11 cellular contexts compared by ENCODE assay signal in the genomic region with DNA sequence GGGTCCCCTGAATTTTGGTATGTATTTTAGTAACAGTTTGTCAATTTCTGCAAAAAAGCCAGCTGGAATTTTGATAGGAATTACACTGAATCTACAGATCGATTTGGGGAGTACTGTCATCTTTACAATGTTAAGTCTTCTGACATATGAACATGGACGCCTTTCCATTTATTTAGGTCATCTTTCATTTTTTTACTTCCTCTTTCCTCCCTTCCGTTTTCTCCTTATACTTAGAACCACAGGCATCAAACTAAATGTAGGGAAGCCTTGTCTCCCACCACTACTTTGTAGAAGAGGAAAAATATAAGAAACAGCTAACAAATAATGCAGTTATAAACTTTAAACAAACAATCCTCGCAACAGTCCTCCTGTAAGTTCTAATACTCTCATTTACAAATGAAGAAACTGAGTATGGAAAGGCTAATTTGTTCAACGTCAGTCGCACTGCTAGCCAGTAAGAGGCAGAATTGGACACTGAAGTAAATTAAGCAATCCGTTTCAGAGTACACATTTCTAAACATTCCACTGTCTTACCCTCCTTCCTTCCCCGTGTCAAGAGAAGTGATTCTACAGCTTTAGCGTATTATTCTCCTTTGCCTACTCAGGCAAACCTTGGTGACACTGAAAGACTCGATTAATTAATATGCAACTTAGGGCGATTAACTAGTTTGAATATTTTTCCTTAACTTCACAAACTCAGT. TPM values are rescaled to one million over a fixed set of nuclear protein-coding genes. Genes with fewer than 3 reads are reported as not detected.
DNase-seq lines count a peak whose midpoint lies in the region; ATAC-seq, FAIRE-seq and TF ChIP-seq lines count a peak whose summit lies in the region.
"Had no signal": no experiment of that assay in that cellular context is flagged by ENCODE, and none has a peak within 500 bp of the region (broad histone marks: within the 10 kb centered on the region; RNA-seq: fewer than 3 reads in every experiment).

No MANE protein-coding gene starts in this region.

- no peak overlapping the region for H2BK15ac ChIP-seq in mesendoderm (replicated peaks; ENCODE audit: low read depth)

- H3K56ac ChIP-seq in mesendoderm (ENCODE audit: low read length), result no peak overlapping the region

- H3K4me2 ChIP-seq in BLaER1, result peak overlapping the region; percentile 78
- H3K4me2 ChIP-seq in HepG2 (ENCODE audit: low read depth, low read length), result no peak overlapping the region
- no peak overlapping the region for H3K4me2 ChIP-seq in mesendoderm (ENCODE audit: low read length)

- intact Hi-C loops in HepG2 (cut with micrococcal nuclease; ENCODE audit: unreplicated experiment), result no loop called here

- TF ChIP-seq EP300 in HepG2 (IDR thresholded peaks at IDR 0.05; ENCODE audit: low read depth in 2 of 2, low read length in 2 of 2), result no peak
- no peak for TF ChIP-seq EP300 in HepG2 (CRISPR knock-in tag; IDR thresholded peaks at IDR 0.05; ENCODE audit: borderline replicate concordance)

- in situ Hi-C loops in HepG2 (cut with HindIII; ENCODE audit: extremely low pct_ligation_motif_present, low pct_unique_long_range_greater_than_20kb), result no loop called here

- H2AFZ ChIP-seq in HepG2 (ENCODE audit: low read length), result no peak overlapping the region

- no peak overlapping the region for H4K8ac ChIP-seq in mesendoderm (ENCODE audit: low read depth, low read length)

- CTCF ChIA-PET in HepG2 (lab: Yijun Ruan, JAX; ENCODE audit: low intra/inter-chr PET ratio, low total read pairs), result no interaction called here

- H3K79me1 ChIP-seq in mesendoderm (ENCODE audit: low read length), result peaks cover 10% of the 10 kb centered on the region

- 0 out of 2 replicates have a peak, but pooled peaks cover 3% of the 10 kb centered on the region for H3K9me3 ChIP-seq in BLaER1
- no peaks in the 10 kb centered on the region for H3K9me3 ChIP-seq in HepG2 (ENCODE audit: low read length)
- H3K9me3 ChIP-seq: vagina had no signal

- WGBS in HepG2 (ENCODE audit: low lambda C conversion rate), result 81% methylated on average over 11 of the region's 11 CpGs
- no CpG with 5 or more reads among the region's 11 CpGs for WGBS in mesendoderm (ENCODE audit: extremely low coverage, insufficient coverage, low lambda C conversion rate)

- ATAC-seq in HepG2, result no peak
- ATAC-seq: HCT116 had no signal

- H3K36me3 ChIP-seq in BLaER1 (peaks cover 80% of the 10 kb centered on the region), HepG2 (replicated peaks in 1 of 2; ENCODE audit: control insufficient read depth in 1 of 2, insufficient read depth in 2 of 2, low read length in 2 of 2) (peaks cover 0 to 3% of the 10 kb centered on the region in 2 experiments; a peak in 3 of 5 replicates), mesendoderm (ENCODE audit: control insufficient read depth, insufficient read depth, low read length) (no peaks in the 10 kb centered on the region)
- H3K36me3 ChIP-seq: vagina had no signal

- 0 out of 2 replicates have a peak overlapping the region, but pooled peaks have one; percentile 34 for H3K9ac ChIP-seq in BLaER1
- H3K9ac ChIP-seq in HepG2 (ENCODE audit: insufficient read depth, low read depth, low read length), result no peak overlapping the region
- no peak overlapping the region for H3K9ac ChIP-seq in mesendoderm (ENCODE audit: low read length)

- H3K27me3 ChIP-seq in BLaER1 (no peaks in the 10 kb centered on the region), HepG2 (ENCODE audit: control insufficient read depth in 1 of 2, insufficient read depth in 2 of 2, low read length in 2 of 2) (no peaks in the 10 kb centered on the region), mesendoderm (ENCODE audit: insufficient read depth, low read length, poor library complexity) (no peaks in the 10 kb centered on the region)
- H3K27me3 ChIP-seq: vagina had no signal

- H2BK120ac ChIP-seq in mesendoderm (ENCODE audit: low read depth, low read length), result no peak overlapping the region

- no peak overlapping the region for H2BK5ac ChIP-seq in mesendoderm (ENCODE audit: low read length)

- H3K18ac ChIP-seq in mesendoderm (ENCODE audit: low read length), result no peak overlapping the region

- no TSS peak for BruUV-seq in HepG2 (replicated peaks; lab: Mats Ljungman, UMichigan)

- POLR2A ChIA-PET in HepG2 (lab: Yijun Ruan, JAX), result no interaction called here

- H3K4me1 ChIP-seq in BLaER1 (peaks cover 37% of the 10 kb centered on the region), HepG2 (ENCODE audit: insufficient read depth, low read length) (peaks cover 36% of the 10 kb centered on the region), mesendoderm (ENCODE audit: control insufficient read depth, low read depth, low read length) (no peaks in the 10 kb centered on the region)

- no peak overlapping the region for H3K4ac ChIP-seq in mesendoderm (ENCODE audit: low read depth, low read length)

- H3K4me3 ChIP-seq in BLaER1, result no peak overlapping the region
- no peak overlapping the region for H3K4me3 ChIP-seq in HepG2 (replicated peaks in 1 of 3; ENCODE audit: insufficient read depth in 1 of 3, low read depth in 2 of 3, low read length in 3 of 3)
- no peak overlapping the region for H3K4me3 ChIP-seq in mesendoderm (ENCODE audit: low read length)
- H3K4me3 ChIP-seq: vagina had no signal

- H4K20me1 ChIP-seq in BLaER1 (peaks cover 100% of the 10 kb centered on the region), HepG2 (ENCODE audit: insufficient read depth, low read length) (peaks cover 25% of the 10 kb centered on the region)

- TF ChIP-seq CTCF in HepG2 (CRISPR knock-in tag; IDR thresholded peaks at IDR 0.05), result no peak

- H3K23ac ChIP-seq in mesendoderm (ENCODE audit: low read length), result no peak overlapping the region

- peak; percentile 53 for FAIRE-seq in HepG2 (lab: Jason Lieb, UNC)

- H2AK5ac ChIP-seq in mesendoderm (ENCODE audit: low read length), result no peak overlapping the region

- TF ChIP-seq POLR2A in HepG2 (IDR thresholded peaks at IDR 0.05; ENCODE audit: insufficient read depth in 1 of 2, low read depth in 2 of 2, low read length in 2 of 2), result no peak

- DNase-seq in NOMO-1 treated with dmso at 0.1 percent for 144 hours (lab: John Stamatoyannopoulos, UW; ENCODE audit: unreplicated experiment) (peak; percentile 31), HepG2 (ENCODE audit: low spot score) (no peak), T-helper 9 cell (no peak), mesendoderm (no peak), GOT3 (lab: John Stamatoyannopoulos, UW) (no peak)
- DNase-seq: activated CD8-positive, alpha-beta memory T cell treated with anti-CD3 and anti-CD28 coated beads, Interleukin-2, amount 50 U/mL, for 48 hours; islet precursor cell; NCI-H510A treated with DMSO at 0.1 percent for 48 hours had no signal

- H3K79me2 ChIP-seq in HepG2 (ENCODE audit: insufficient read depth, low read length) (peaks cover 90% of the 10 kb centered on the region), mesendoderm (ENCODE audit: control insufficient read depth, insufficient read depth, low read length) (peaks cover 79% of the 10 kb centered on the region)

- H3K27ac ChIP-seq in BLaER1 (peak overlapping the region; percentile 25; the same call in 1 of the 2 replicates), HepG2 (ENCODE audit: extremely low read length, insufficient read depth, low read length) (no peak overlapping the region), mesendoderm (ENCODE audit: low read depth, low read length) (no peak overlapping the region)
- H3K27ac ChIP-seq: vagina had no signal

- no peak for TF ChIP-seq RAD21 in HepG2 (CRISPR knock-in tag; IDR thresholded peaks at IDR 0.05)

- H4K5ac ChIP-seq in mesendoderm (ENCODE audit: low read length), result no peak overlapping the region

RNA-seq across cellular contexts. Expression of a gene that starts 25.6 kb away (rescaled TPM):
- 177 and 258 TPM in 2 replicates for total RNA-seq in HepG2 (2016; rRNA removed; fragmentation: Illumina TruSeq; extraction: Trizol)
- 50.5 and 58.1 TPM in 2 replicates for total RNA-seq in HepG2 (2016; cell fraction: cytosol; rRNA removed; fragmentation: Illumina TruSeq; extraction: Trizol; ENCODE audit: low read depth)
- 183 and 252 TPM in 2 replicates for total RNA-seq in HepG2 (2016; cell fraction: insoluble cytoplasmic fraction; rRNA removed; fragmentation: Illumina TruSeq; extraction: Trizol)
- total RNA-seq in HepG2 (2016; cell fraction: membrane; rRNA removed; fragmentation: Illumina TruSeq; extraction: Trizol), result 129 and 135 TPM in 2 replicates
- 83.6 and 89.9 TPM in 2 replicates for total RNA-seq in HepG2 (2016; cell fraction: nucleus; rRNA removed; fragmentation: Illumina TruSeq; extraction: Trizol)
- polyA plus RNA-seq in HepG2 (2011; rRNA removed), result 117 and 131 TPM in 2 replicates
- 162 and 178 TPM in 2 replicates for polyA plus RNA-seq in HepG2 (2011; cell fraction: cytosol; rRNA removed)
- polyA plus RNA-seq in HepG2 (2011; cell fraction: nucleus; rRNA removed), result 76.7 and 78.5 TPM in 2 replicates
- polyA plus RNA-seq in HepG2 (2012), result 241 and 267 TPM in 2 replicates
- 79.3 and 88.5 TPM in 2 replicates for polyA plus RNA-seq in HepG2 (2016; cell fraction: cytosol; fragmentation: Illumina TruSeq; extraction: Trizol; ENCODE audit: low read depth)
- 399 and 414 TPM in 2 replicates for polyA plus RNA-seq in HepG2 (2016; cell fraction: insoluble cytoplasmic fraction; fragmentation: Illumina TruSeq; extraction: Trizol; ENCODE audit: low read depth)
- polyA plus RNA-seq in HepG2 (2016; cell fraction: membrane; fragmentation: Illumina TruSeq; extraction: Trizol; ENCODE audit: low read depth), result 155 and 170 TPM in 2 replicates
- polyA plus RNA-seq in HepG2 (2016; cell fraction: nucleus; fragmentation: Illumina TruSeq; extraction: Trizol; ENCODE audit: insufficient read depth, low read depth), result 173 and 175 TPM in 2 replicates
- 235 and 368 TPM in 2 replicates for polyA minus RNA-seq in HepG2 (2011; rRNA and poly(A)+ RNA removed; ENCODE audit: low replicate concordance)
- 201 and 223 TPM in 2 replicates for polyA minus RNA-seq in HepG2 (2011; cell fraction: cytosol; rRNA and poly(A)+ RNA removed)
- polyA minus RNA-seq in HepG2 (2011; cell fraction: nucleus; rRNA and poly(A)+ RNA removed), result 42.7 and 56.9 TPM in 2 replicates
- 409 TPM for polyA plus RNA-seq in mesendoderm (2013, experiment 1 of 2)
- 408 TPM for polyA plus RNA-seq in mesendoderm (2013, experiment 2 of 2)

RNA-seq across cellular contexts. Expression of a gene that starts 26.0 kb away (rescaled TPM):
- total RNA-seq in HepG2 (2016; rRNA removed; fragmentation: Illumina TruSeq; extraction: Trizol), result 6.7 and 8.3 TPM in 2 replicates
- 3.9 and 5.0 TPM in 2 replicates for total RNA-seq in HepG2 (2016; cell fraction: cytosol; rRNA removed; fragmentation: Illumina TruSeq; extraction: Trizol; ENCODE audit: low read depth)
- 7.2 and 7.8 TPM in 2 replicates for total RNA-seq in HepG2 (2016; cell fraction: insoluble cytoplasmic fraction; rRNA removed; fragmentation: Illumina TruSeq; extraction: Trizol)
- 10.0 and 10.7 TPM in 2 replicates for total RNA-seq in HepG2 (2016; cell fraction: membrane; rRNA removed; fragmentation: Illumina TruSeq; extraction: Trizol)
- total RNA-seq in HepG2 (2016; cell fraction: nucleus; rRNA removed; fragmentation: Illumina TruSeq; extraction: Trizol), result 5.5 and 6.8 TPM in 2 replicates
- 13.2 and 14.0 TPM in 2 replicates for polyA plus RNA-seq in HepG2 (2011; rRNA removed)
- 11.5 and 14.0 TPM in 2 replicates for polyA plus RNA-seq in HepG2 (2011; cell fraction: cytosol; rRNA removed)
- 8.3 and 12.0 TPM in 2 replicates for polyA plus RNA-seq in HepG2 (2011; cell fraction: nucleus; rRNA removed)
- polyA plus RNA-seq in HepG2 (2012), result 6.6 and 7.1 TPM in 2 replicates
- 6.2 and 6.7 TPM in 2 replicates for polyA plus RNA-seq in HepG2 (2016; cell fraction: cytosol; fragmentation: Illumina TruSeq; extraction: Trizol; ENCODE audit: low read depth)
- polyA plus RNA-seq in HepG2 (2016; cell fraction: insoluble cytoplasmic fraction; fragmentation: Illumina TruSeq; extraction: Trizol; ENCODE audit: low read depth), result 10.5 and 11.0 TPM in 2 replicates
- 11.6 and 12.6 TPM in 2 replicates for polyA plus RNA-seq in HepG2 (2016; cell fraction: membrane; fragmentation: Illumina TruSeq; extraction: Trizol; ENCODE audit: low read depth)
- polyA plus RNA-seq in HepG2 (2016; cell fraction: nucleus; fragmentation: Illumina TruSeq; extraction: Trizol; ENCODE audit: insufficient read depth, low read depth), result 15.5 and 16.4 TPM in 2 replicates
- 21.6 and 54.5 TPM in 2 replicates for polyA minus RNA-seq in HepG2 (2011; rRNA and poly(A)+ RNA removed; ENCODE audit: low replicate concordance)
- polyA minus RNA-seq in HepG2 (2011; cell fraction: cytosol; rRNA and poly(A)+ RNA removed), result 3.4 and 4.5 TPM in 2 replicates
- polyA minus RNA-seq in HepG2 (2011; cell fraction: nucleus; rRNA and poly(A)+ RNA removed), result 11.6 and 15.8 TPM in 2 replicates
- polyA plus RNA-seq in mesendoderm (2013, experiment 1 of 2), result 6.6 TPM
- 6.5 TPM for polyA plus RNA-seq in mesendoderm (2013, experiment 2 of 2)

RNA-seq across cellular contexts. Expression of a gene that starts 28.1 kb away (rescaled TPM):
- total RNA-seq in HepG2 (2016; rRNA removed; fragmentation: Illumina TruSeq; extraction: Trizol), result 149 and 169 TPM in 2 replicates
- total RNA-seq in HepG2 (2016; cell fraction: cytosol; rRNA removed; fragmentation: Illumina TruSeq; extraction: Trizol; ENCODE audit: low read depth), result 205 and 280 TPM in 2 replicates
- total RNA-seq in HepG2 (2016; cell fraction: insoluble cytoplasmic fraction; rRNA removed; fragmentation: Illumina TruSeq; extraction: Trizol), result 148 and 173 TPM in 2 replicates
- 276 and 347 TPM in 2 replicates for total RNA-seq in HepG2 (2016; cell fraction: membrane; rRNA removed; fragmentation: Illumina TruSeq; extraction: Trizol)
- total RNA-seq in HepG2 (2016; cell fraction: nucleus; rRNA removed; fragmentation: Illumina TruSeq; extraction: Trizol), result 56.7 and 58.1 TPM in 2 replicates
- polyA plus RNA-seq in HepG2 (2011; rRNA removed), result 167 and 168 TPM in 2 replicates
- 122 and 246 TPM in 2 replicates for polyA plus RNA-seq in HepG2 (2011; cell fraction: cytosol; rRNA removed)
- 103 and 106 TPM in 2 replicates for polyA plus RNA-seq in HepG2 (2011; cell fraction: nucleus; rRNA removed)
- polyA plus RNA-seq in HepG2 (2012), result 61.4 and 66.5 TPM in 2 replicates
- polyA plus RNA-seq in HepG2 (2016; cell fraction: cytosol; fragmentation: Illumina TruSeq; extraction: Trizol; ENCODE audit: low read depth), result 349 and 479 TPM in 2 replicates
- 254 and 267 TPM in 2 replicates for polyA plus RNA-seq in HepG2 (2016; cell fraction: insoluble cytoplasmic fraction; fragmentation: Illumina TruSeq; extraction: Trizol; ENCODE audit: low read depth)
- polyA plus RNA-seq in HepG2 (2016; cell fraction: membrane; fragmentation: Illumina TruSeq; extraction: Trizol; ENCODE audit: low read depth), result 392 and 448 TPM in 2 replicates
- 140 and 150 TPM in 2 replicates for polyA plus RNA-seq in HepG2 (2016; cell fraction: nucleus; fragmentation: Illumina TruSeq; extraction: Trizol; ENCODE audit: insufficient read depth, low read depth)
- polyA minus RNA-seq in HepG2 (2011; rRNA and poly(A)+ RNA removed; ENCODE audit: low replicate concordance), result 140 and 218 TPM in 2 replicates
- polyA minus RNA-seq in HepG2 (2011; cell fraction: cytosol; rRNA and poly(A)+ RNA removed), result 38.9 and 50.8 TPM in 2 replicates
- 19.5 and 22.8 TPM in 2 replicates for polyA minus RNA-seq in HepG2 (2011; cell fraction: nucleus; rRNA and poly(A)+ RNA removed)
- polyA plus RNA-seq in mesendoderm (2013, experiment 1 of 2), result 252 TPM
- 250 TPM for polyA plus RNA-seq in mesendoderm (2013, experiment 2 of 2)

RNA-seq across cellular contexts. Expression of a gene that starts 36.1 kb away (rescaled TPM):
- total RNA-seq in HepG2 (2016; rRNA removed; fragmentation: Illumina TruSeq; extraction: Trizol), result 32.5 and 35.3 TPM in 2 replicates
- 12.9 and 16.7 TPM in 2 replicates for total RNA-seq in HepG2 (2016; cell fraction: cytosol; rRNA removed; fragmentation: Illumina TruSeq; extraction: Trizol; ENCODE audit: low read depth)
- total RNA-seq in HepG2 (2016; cell fraction: insoluble cytoplasmic fraction; rRNA removed; fragmentation: Illumina TruSeq; extraction: Trizol), result 33.2 and 38.6 TPM in 2 replicates
- 16.9 and 22.1 TPM in 2 replicates for total RNA-seq in HepG2 (2016; cell fraction: membrane; rRNA removed; fragmentation: Illumina TruSeq; extraction: Trizol)
- 22.8 and 23.3 TPM in 2 replicates for total RNA-seq in HepG2 (2016; cell fraction: nucleus; rRNA removed; fragmentation: Illumina TruSeq; extraction: Trizol)
- polyA plus RNA-seq in HepG2 (2011; rRNA removed), result 59.0 and 59.2 TPM in 2 replicates
- polyA plus RNA-seq in HepG2 (2011; cell fraction: cytosol; rRNA removed), result 37.6 and 44.9 TPM in 2 replicates
- polyA plus RNA-seq in HepG2 (2011; cell fraction: nucleus; rRNA removed), result 201 and 205 TPM in 2 replicates
- polyA plus RNA-seq in HepG2 (2012), result 19.8 and 30.2 TPM in 2 replicates
- 8.3 and 9.4 TPM in 2 replicates for polyA plus RNA-seq in HepG2 (2016; cell fraction: cytosol; fragmentation: Illumina TruSeq; extraction: Trizol; ENCODE audit: low read depth)
- polyA plus RNA-seq in HepG2 (2016; cell fraction: insoluble cytoplasmic fraction; fragmentation: Illumina TruSeq; extraction: Trizol; ENCODE audit: low read depth), result 36.2 and 36.3 TPM in 2 replicates
- polyA plus RNA-seq in HepG2 (2016; cell fraction: membrane; fragmentation: Illumina TruSeq; extraction: Trizol; ENCODE audit: low read depth), result 14.7 and 18.6 TPM in 2 replicates
- polyA plus RNA-seq in HepG2 (2016; cell fraction: nucleus; fragmentation: Illumina TruSeq; extraction: Trizol; ENCODE audit: insufficient read depth, low read depth), result 57.5 and 61.4 TPM in 2 replicates
- 0.72 and 63.8 TPM in 2 replicates for polyA minus RNA-seq in HepG2 (2011; rRNA and poly(A)+ RNA removed; ENCODE audit: low replicate concordance)
- 17.1 and 17.9 TPM in 2 replicates for polyA minus RNA-seq in HepG2 (2011; cell fraction: cytosol; rRNA and poly(A)+ RNA removed)
- polyA minus RNA-seq in HepG2 (2011; cell fraction: nucleus; rRNA and poly(A)+ RNA removed), result 21.5 and 23.1 TPM in 2 replicates
- 20.4 TPM for polyA plus RNA-seq in mesendoderm (2013, experiment 1 of 2)
- 20.5 TPM for polyA plus RNA-seq in mesendoderm (2013, experiment 2 of 2)

RNA-seq across cellular contexts. Expression of a gene that starts 42.9 kb away (rescaled TPM):
- total RNA-seq in HepG2 (2016; rRNA removed; fragmentation: Illumina TruSeq; extraction: Trizol), result 9.0 and 11.0 TPM in 2 replicates
- total RNA-seq in HepG2 (2016; cell fraction: cytosol; rRNA removed; fragmentation: Illumina TruSeq; extraction: Trizol; ENCODE audit: low read depth), result 0.51 and 0.62 TPM in 2 replicates
- 8.7 and 10.9 TPM in 2 replicates for total RNA-seq in HepG2 (2016; cell fraction: insoluble cytoplasmic fraction; rRNA removed; fragmentation: Illumina TruSeq; extraction: Trizol)
- total RNA-seq in HepG2 (2016; cell fraction: membrane; rRNA removed; fragmentation: Illumina TruSeq; extraction: Trizol), result 2.2 and 2.6 TPM in 2 replicates
- total RNA-seq in HepG2 (2016; cell fraction: nucleus; rRNA removed; fragmentation: Illumina TruSeq; extraction: Trizol), result 5.7 and 7.5 TPM in 2 replicates
- polyA plus RNA-seq in HepG2 (2011; rRNA removed), result 18.7 and 21.1 TPM in 2 replicates
- polyA plus RNA-seq in HepG2 (2011; cell fraction: cytosol; rRNA removed), result 8.1 and 9.1 TPM in 2 replicates
- polyA plus RNA-seq in HepG2 (2011; cell fraction: nucleus; rRNA removed), result 161 and 166 TPM in 2 replicates
- 10.1 and 10.5 TPM in 2 replicates for polyA plus RNA-seq in HepG2 (2012)
- 0.82 and 1.3 TPM in 2 replicates for polyA plus RNA-seq in HepG2 (2016; cell fraction: cytosol; fragmentation: Illumina TruSeq; extraction: Trizol; ENCODE audit: low read depth)
- polyA plus RNA-seq in HepG2 (2016; cell fraction: insoluble cytoplasmic fraction; fragmentation: Illumina TruSeq; extraction: Trizol; ENCODE audit: low read depth), result 13.5 and 14.4 TPM in 2 replicates
- 3.7 and 4.2 TPM in 2 replicates for polyA plus RNA-seq in HepG2 (2016; cell fraction: membrane; fragmentation: Illumina TruSeq; extraction: Trizol; ENCODE audit: low read depth)
- 14.6 and 14.9 TPM in 2 replicates for polyA plus RNA-seq in HepG2 (2016; cell fraction: nucleus; fragmentation: Illumina TruSeq; extraction: Trizol; ENCODE audit: insufficient read depth, low read depth)
- polyA minus RNA-seq in HepG2 (2011; rRNA and poly(A)+ RNA removed; ENCODE audit: low replicate concordance), result 14.5 and 30.0 TPM in 2 replicates
- 9.4 and 10.9 TPM in 2 replicates for polyA minus RNA-seq in HepG2 (2011; cell fraction: cytosol; rRNA and poly(A)+ RNA removed)
- 8.9 and 11.8 TPM in 2 replicates for polyA minus RNA-seq in HepG2 (2011; cell fraction: nucleus; rRNA and poly(A)+ RNA removed)
- polyA plus RNA-seq in mesendoderm (2013, experiment 1 of 2), result 3.0 TPM
- polyA plus RNA-seq in mesendoderm (2013, experiment 2 of 2), result 3.6 TPM
